ENCODE assay signal across 10 cellular contexts in the genomic region with DNA sequence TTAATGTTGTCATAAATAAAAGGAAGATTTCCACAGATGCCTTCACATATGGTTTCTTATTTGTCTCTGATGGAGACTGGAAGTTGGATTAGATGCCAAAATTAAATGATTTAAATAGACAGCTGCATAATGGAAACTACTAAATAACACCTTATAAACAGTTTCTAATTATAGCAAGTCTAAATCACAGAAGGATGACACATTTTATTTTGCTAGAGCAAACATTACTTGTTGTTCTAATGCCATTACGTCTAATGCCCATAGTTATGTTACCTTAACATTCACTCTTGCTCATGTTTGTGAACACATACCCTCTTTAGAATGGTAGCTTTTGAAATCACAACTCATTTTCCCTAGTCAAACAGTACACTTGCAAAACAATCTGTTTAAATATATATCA.
"Had no signal": no experiment of that assay in that cellular context is flagged by ENCODE, and none has a peak within 500 bp of the region (broad histone marks: within the 10 kb centered on the region; RNA-seq: fewer than 3 reads in every experiment).

No MANE protein-coding gene starts in this region.

- H3K4me3 Mint-ChIP-seq: HFFc6, IgD-negative memory B cell had no signal

- H3K27me3 Mint-ChIP-seq: IgD-negative memory B cell had no signal

- H3K27ac Mint-ChIP-seq: HFFc6, IgD-negative memory B cell had no signal

- H3K9me3 ChIP-seq: HAP-1 had no signal

- H3K36me3 ChIP-seq: HAP-1 had no signal

- H3K4me1 ChIP-seq: HAP-1 had no signal

- H3K4me3 ChIP-seq: GM23248, HAP-1 had no signal

- H3K9me3 Mint-ChIP-seq: HFFc6 had no signal

- ATAC-seq: HCT116, HepG2 had no signal

- H3K27ac ChIP-seq: GM23248, HL-60 had no signal

- DNase-seq: GM23248, GOT3, H7, HFFc6, KBM-7 had no signal

- H3K4me1 Mint-ChIP-seq: IgD-negative memory B cell had no signal

- H3K36me3 Mint-ChIP-seq: IgD-negative memory B cell had no signal
